ENCODE assay signal across 9 cellular contexts in the genomic region with DNA sequence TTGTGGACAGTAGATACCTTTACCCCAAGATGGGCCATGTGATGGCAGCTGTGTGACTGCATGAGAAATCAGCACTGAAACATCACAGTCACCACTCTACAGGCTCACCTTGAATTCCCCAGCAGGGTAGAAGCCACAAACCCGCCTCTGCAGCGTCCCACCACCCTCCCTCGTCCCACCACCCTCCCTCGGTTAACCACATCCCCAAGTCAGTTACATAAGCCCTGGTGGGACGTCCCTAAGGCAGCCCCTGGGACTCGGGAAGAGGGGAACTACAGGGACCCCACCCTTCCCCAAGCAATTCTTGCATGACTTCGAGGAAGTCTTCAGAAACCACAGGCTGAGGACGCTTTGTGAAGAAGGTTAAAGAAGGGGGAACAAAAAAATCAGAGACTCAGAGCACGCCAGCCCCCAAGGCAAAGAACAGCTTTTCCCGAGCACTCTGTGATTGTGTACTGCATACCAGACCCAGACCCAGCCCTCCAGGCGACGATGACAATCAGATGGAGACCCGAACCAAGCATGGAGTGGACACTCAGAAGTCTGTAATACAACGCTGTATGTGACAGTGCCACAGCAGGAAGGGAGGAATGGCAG.
DNase-seq lines count a peak whose midpoint lies in the region; ATAC-seq and TF ChIP-seq lines count a peak whose summit lies in the region.
"Had no signal": no experiment of that assay in that cellular context is flagged by ENCODE, and none has a peak within 500 bp of the region (broad histone marks: within the 10 kb centered on the region; RNA-seq: fewer than 3 reads in every experiment).

No MANE protein-coding gene starts in this region.

- TF ChIP-seq CTCF in right atrium auricular region (IDR thresholded peaks at IDR 0.05) (no peak), A673 (conservative IDR thresholded peaks at IDR 0.05; ENCODE audit: low read depth, low read length) (no peak)

- CTCF ChIA-PET in A673 (lab: Charles Lee) = no interaction called here

- ATAC-seq in GM19468 (IDR thresholded peaks at IDR 0.05; ENCODE audit: extremely low read depth, unreplicated experiment) = peak; percentile 54
- ATAC-seq: Panc1 had no signal

- BruUV-seq in A673 (replicated peaks; lab: Mats Ljungman, UMichigan) = no TSS peak

- POLR2A ChIA-PET in A673 (lab: Charles Lee; ENCODE audit: low non-redundant PET) = no interaction called here

- H3K27ac ChIP-seq in right atrium auricular region (peak overlapping the region in 1 of 2 donors; percentile 37), A673 (ENCODE audit: low read depth, low read length, poor library complexity, severe bottlenecking) (no peak overlapping the region)

- H3K4me3 ChIP-seq in Jurkat, Clone E6-1 (ENCODE audit: low read length) = peak overlapping the region; percentile 31
- no peak overlapping the region for H3K4me3 ChIP-seq in right atrium auricular region
- H3K4me3 ChIP-seq in A673 (ENCODE audit: low read depth, low read length, poor library complexity, severe bottlenecking) = no peak overlapping the region

- H3K27me3 ChIP-seq in right atrium auricular region = no peaks in the 10 kb centered on the region
- H3K27me3 ChIP-seq in A673 (replicated peaks; ENCODE audit: insufficient read depth, low read depth, low read length, poor library complexity) = no peaks in the 10 kb centered on the region

- H3K9me3 ChIP-seq in right atrium auricular region (no peaks in the 10 kb centered on the region), A673 (ENCODE audit: low read depth, low read length, poor library complexity, severe bottlenecking) (no peaks in the 10 kb centered on the region)

- DNase-seq in Jurkat, Clone E6-1 (ENCODE audit: low read depth, low spot score) = peak; percentile 99
- peak; percentile 23 to 61 (median 55) for DNase-seq in activated CD8-positive, alpha-beta memory T cell treated with anti-CD3 and anti-CD28 coated beads for 48 hours (ENCODE audit: low read depth in 2 of 3, low spot score in 2 of 3)
- DNase-seq in right atrium auricular region (ENCODE audit: low spot score) = peak; percentile 75
- peak; percentile 65 to 73 for DNase-seq in stimulated activated CD8-positive, alpha-beta memory T cell treated with anti-CD3 and anti-CD28 coated beads, Interleukin-2, amount 100 ng/mL, for 1 hour (ENCODE audit: low read depth in 2 of 2)
- DNase-seq in NCI-H1417 (lab: John Stamatoyannopoulos, UW) = no peak
- no peak for DNase-seq in DMS53 (lab: John Stamatoyannopoulos, UW)
- no peak for DNase-seq in A673 (ENCODE audit: low spot score)

- no peaks in the 10 kb centered on the region for H3K36me3 ChIP-seq in right atrium auricular region
- H3K36me3 ChIP-seq in A673 (ENCODE audit: insufficient read depth, low read length, poor library complexity, severe bottlenecking) = no peaks in the 10 kb centered on the region

- H3K4me1 ChIP-seq in right atrium auricular region (peaks cover 0 to 30% of the 10 kb centered on the region in 2 donors), A673 (ENCODE audit: insufficient read depth, low read length, poor library complexity, severe bottlenecking) (peaks cover 24% of the 10 kb centered on the region)

- intact Hi-C loops in A673 (cut with micrococcal nuclease; ENCODE audit: unreplicated experiment) = no loop called here

Comparison
In these comparisons a context has a peak if more than half of its experiments do, and no peak if none do; other contexts are left out.
1. DNase-seq: peak in Jurkat, Clone E6-1 (single experiment), activated CD8-positive, alpha-beta memory T cell treated with anti-CD3 and anti-CD28 coated beads for 48 hours (3 of 3), right atrium auricular region (single experiment) and stimulated activated CD8-positive, alpha-beta memory T cell treated with anti-CD3 and anti-CD28 coated beads, Interleukin-2, amount 100 ng/mL, for 1 hour (2 of 2); none in NCI-H1417 (0 of 3), DMS53 (single experiment) and A673 (single experiment).